1 cellular context compared by ENCODE assay signal in the genomic region with DNA sequence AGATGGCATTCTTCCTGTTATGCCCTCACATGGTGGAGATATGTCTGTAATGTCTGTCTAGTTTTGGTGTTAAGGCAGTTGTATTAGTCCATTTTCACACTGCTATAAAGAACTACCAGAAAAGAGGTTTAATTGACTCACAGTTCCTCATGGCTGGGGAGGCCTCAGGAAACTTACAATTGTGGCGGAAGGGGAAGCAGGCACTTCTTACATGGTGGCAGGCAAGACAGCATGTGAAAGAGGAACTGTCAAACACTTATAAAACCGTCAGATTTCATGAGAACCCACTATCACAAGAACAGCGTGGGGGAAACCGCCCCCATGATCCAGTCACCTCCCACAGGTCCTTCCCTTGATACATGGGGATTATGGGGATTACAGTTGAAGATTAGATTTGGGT.
TF ChIP-seq lines count a peak whose summit lies in the region.

No MANE protein-coding gene starts in this region.

TF ChIP-seq in HepG2, 621 proteins besides CTCF, POLR2A, EP300 and RAD21:
- TF ChIP-seq KMT2A (CRISPR knock-in tag; IDR thresholded peaks at IDR 0.05), result no peak
- TF ChIP-seq, protein P1, sequence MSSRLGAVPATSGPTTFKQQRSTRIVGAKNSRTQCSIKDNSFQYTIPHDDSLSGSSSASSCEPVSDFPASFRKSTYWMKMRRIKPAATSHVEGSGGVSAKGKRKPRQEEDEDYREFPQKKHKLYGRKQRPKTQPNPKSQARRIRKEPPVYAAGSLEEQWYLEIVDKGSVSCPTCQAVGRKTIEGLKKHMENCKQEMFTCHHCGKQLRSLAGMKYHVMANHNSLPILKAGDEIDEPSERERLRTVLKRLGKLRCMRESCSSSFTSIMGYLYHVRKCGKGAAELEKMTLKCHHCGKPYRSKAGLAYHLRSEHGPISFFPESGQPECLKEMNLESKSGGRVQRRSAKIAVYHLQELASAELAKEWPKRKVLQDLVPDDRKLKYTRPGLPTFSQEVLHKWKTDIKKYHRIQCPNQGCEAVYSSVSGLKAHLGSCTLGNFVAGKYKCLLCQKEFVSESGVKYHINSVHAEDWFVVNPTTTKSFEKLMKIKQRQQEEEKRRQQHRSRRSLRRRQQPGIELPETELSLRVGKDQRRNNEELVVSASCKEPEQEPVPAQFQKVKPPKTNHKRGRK (CRISPR knock-in tag; IDR thresholded peaks at IDR 0.05), result no peak
- TF ChIP-seq IKZF4 (CRISPR knock-in tag; IDR thresholded peaks at IDR 0.05; ENCODE audit: borderline replicate concordance, low read depth, not compliant biosample characterization), result no peak
- TF ChIP-seq ZNF709 (CRISPR knock-in tag; IDR thresholded peaks at IDR 0.05), result no peak
- 0 out of 2 replicates have a peak, but pooled peaks have one; percentile 53 for TF ChIP-seq ZNF430 (CRISPR knock-in tag; IDR thresholded peaks at IDR 0.05)
